8 cellular contexts compared by ENCODE assay signal in genomic region chr9:83978992-83979811, GRCh38. TPM values are rescaled to one million over a fixed set of nuclear protein-coding genes. Genes with fewer than 3 reads are reported as not detected.
DNase-seq lines count a peak whose midpoint lies in the region; ATAC-seq and TF ChIP-seq lines count a peak whose summit lies in the region.

No MANE protein-coding gene starts in this region.

- RAD21 ChIA-PET in HCT116 (lab: Charles Lee; ENCODE audit: low non-redundant PET in 1 of 2, low total read pairs in 2 of 2, uncharacterized antibody in 2 of 2, unreplicated experiment in 2 of 2) = no interaction called here

- H2AFZ ChIP-seq in HCT116 (ENCODE audit: low read depth, low read length, poor library complexity, severe bottlenecking) = no peak overlapping the region

- in situ Hi-C loops in brain microvascular endothelial cell (cut with HindIII; ENCODE audit: low pct_ligation_motif_present, low sequenced_read_pairs) = loop anchor here (25.0 kb wide), 1 partner anchor 183 kb away; no protein-coding TSS in a partner anchor

- H3K4me2 ChIP-seq in HCT116 (ENCODE audit: low read length) = peak overlapping the region; percentile 81

- TF ChIP-seq CTCF in HCT116 (IDR thresholded peaks at IDR 0.05 in 2 of 3, conservative IDR thresholded peaks at IDR 0.05 in 1 of 3; ENCODE audit: borderline replicate concordance in 1 of 3, insufficient read depth in 1 of 3, low read depth in 2 of 3, low read length in 2 of 3) (no peak), VCaP (conservative IDR thresholded peaks at IDR 0.05) (no peak), brain microvascular endothelial cell (IDR thresholded peaks at IDR 0.05; ENCODE audit: low read depth, low read length, missing control alignments) (no peak)

- H3K9me3 ChIP-seq in HCT116 (ENCODE audit: control insufficient read depth in 1 of 2, insufficient read depth in 1 of 2, low read depth in 1 of 2, low read length in 2 of 2) = no peaks in the 10 kb centered on the region
- H3K9me3 ChIP-seq in iPS-18a (ENCODE audit: control insufficient read depth, low read depth, low read length) = no peaks in the 10 kb centered on the region

- peaks cover 4 to 19% of the 10 kb centered on the region in 2 experiments; a peak in 3 of 4 replicates for H3K4me1 ChIP-seq in HCT116 (ENCODE audit: control insufficient read depth in 1 of 2, insufficient read depth in 2 of 2, low read length in 2 of 2)
- H3K4me1 ChIP-seq in iPS-18a (ENCODE audit: control insufficient read depth, low read depth, low read length) = peaks cover 23% of the 10 kb centered on the region

- BruUV-seq in HCT116 (replicated peaks; lab: Mats Ljungman, UMichigan) = TSS peak; percentile 36

- H3K9ac ChIP-seq in HCT116 (ENCODE audit: low read length) = peak overlapping the region; percentile 100
- H3K9ac ChIP-seq in iPS-18a (ENCODE audit: low read length) = peak overlapping the region; percentile 100

- H3K36me3 ChIP-seq in HCT116 (ENCODE audit: control insufficient read depth in 1 of 2, insufficient read depth in 2 of 2, low read length in 2 of 2) = peaks cover 38 to 51% of the 10 kb centered on the region in 2 experiments
- H3K36me3 ChIP-seq in brain microvascular endothelial cell (replicated peaks) = peaks cover 45% of the 10 kb centered on the region
- H3K36me3 ChIP-seq in iPS-18a (ENCODE audit: control insufficient read depth, low read depth, low read length) = peaks cover 49% of the 10 kb centered on the region

- H3K79me2 ChIP-seq in HCT116 (ENCODE audit: insufficient read depth, low read length) = peaks cover 96% of the 10 kb centered on the region

- DNase-seq in DMS53 treated with DMSO at 0.1 percent for 48 hours (lab: John Stamatoyannopoulos, UW; ENCODE audit: unreplicated experiment) (peak; percentile 42), HCT116 (ENCODE audit: low read depth, low spot score) (no peak), NCI-H146 treated with DMSO at 0.1 percent for 48 hours (lab: John Stamatoyannopoulos, UW; ENCODE audit: unreplicated experiment) (peak; percentile 8), brain microvascular endothelial cell (peak; percentile 73), skeletal muscle cell (ENCODE audit: low read depth) (peak; percentile 58)

- H3K9me2 ChIP-seq in HCT116 (ENCODE audit: insufficient read depth) = no peaks in the 10 kb centered on the region

- CTCF ChIA-PET in HCT116 (lab: Charles Lee) = no interaction called here

- peak overlapping the region; percentile 96 for H3K27ac ChIP-seq in HCT116 (ENCODE audit: low read depth, low read length)
- peak overlapping the region; percentile 98 for H3K27ac ChIP-seq in VCaP
- peak overlapping the region; percentile 96 for H3K27ac ChIP-seq in brain microvascular endothelial cell
- peak overlapping the region; percentile 100 for H3K27ac ChIP-seq in iPS-18a (ENCODE audit: low read length)

- no peak for TF ChIP-seq RAD21 in HCT116 (IDR thresholded peaks at IDR 0.05; ENCODE audit: low read depth)

- TF ChIP-seq POLR2A in HCT116 (IDR thresholded peaks at IDR 0.05; ENCODE audit: borderline replicate concordance, extremely low read depth, insufficient read depth, insufficient read length) = no peak

- peaks cover 51% of the 10 kb centered on the region for H4K20me1 ChIP-seq in HCT116 (ENCODE audit: insufficient read depth)

- peak overlapping the region; percentile 77 to 94 for H3K4me3 ChIP-seq in HCT116 (replicated peaks in 1 of 2; ENCODE audit: low read depth in 1 of 2, low read length in 2 of 2)
- peak overlapping the region; percentile 99 for H3K4me3 ChIP-seq in brain microvascular endothelial cell (ENCODE audit: low read depth, low read length)
- H3K4me3 ChIP-seq in iPS-18a (ENCODE audit: low read length) = peak overlapping the region; percentile 98
- H3K4me3 ChIP-seq in skeletal muscle cell (ENCODE audit: low read depth, low read length) = peak overlapping the region; percentile 99

- ATAC-seq in HCT116 (peak; percentile 49), HG02973 (IDR thresholded peaks at IDR 0.05; ENCODE audit: unreplicated experiment) (no peak)

- intact Hi-C loops in HCT116 (cut with micrococcal nuclease) = no loop called here

- POLR2A ChIA-PET in HCT116 (lab: Charles Lee) = interaction anchor here (1.4 to 2.1 kb wide), 5 partner anchors 9 to 299 kb away, joined by 3 to 10 read pairs (median 5); no protein-coding TSS in a partner anchor

- no peaks in the 10 kb centered on the region for H3K27me3 ChIP-seq in HCT116 (ENCODE audit: insufficient read depth, low read length)
- no peaks in the 10 kb centered on the region for H3K27me3 ChIP-seq in brain microvascular endothelial cell (replicated peaks)
- H3K27me3 ChIP-seq in iPS-18a (ENCODE audit: control insufficient read depth, insufficient read depth, low read length) = no peaks in the 10 kb centered on the region

TF ChIP-seq in HCT116, 20 proteins besides CTCF, POLR2A, EP300 and RAD21 (continues in another document):
- TF ChIP-seq POLR2AphosphoS5 (IDR thresholded peaks at IDR 0.05; ENCODE audit: low read depth, low read length) = peak; percentile 79
- TF ChIP-seq EZH2 (IDR thresholded peaks at IDR 0.05) = no peak
- TF ChIP-seq ZNF274 (IDR thresholded peaks at IDR 0.05; ENCODE audit: low read depth, low read length) = no peak
- TF ChIP-seq SP1 (IDR thresholded peaks at IDR 0.05; ENCODE audit: low read depth) = no peak
- TF ChIP-seq SRF (IDR thresholded peaks at IDR 0.05; ENCODE audit: low read depth) = no peak
- TF ChIP-seq EGR1 (IDR thresholded peaks at IDR 0.05; ENCODE audit: low read depth) = 0 out of 2 replicates have a peak, but pooled peaks have one; percentile 6
- no peak for TF ChIP-seq ZFX (IDR thresholded peaks at IDR 0.05)
- no peak for TF ChIP-seq CEBPB (IDR thresholded peaks at IDR 0.05; ENCODE audit: low read depth)
- TF ChIP-seq CBX3 (IDR thresholded peaks at IDR 0.05; ENCODE audit: low read depth) = no peak
- TF ChIP-seq MAX (IDR thresholded peaks at IDR 0.05) = peak; percentile 86
- TF ChIP-seq EZH2phosphoT487 (IDR thresholded peaks at IDR 0.05; ENCODE audit: borderline replicate concordance) = no peak
- TF ChIP-seq YY1 (IDR thresholded peaks at IDR 0.05; ENCODE audit: extremely low read depth, insufficient replicate concordance, low read depth, low read length) = peak; percentile 92
- TF ChIP-seq FOSL1 (IDR thresholded peaks at IDR 0.05; ENCODE audit: low read depth) = no peak
- no peak for TF ChIP-seq SIN3A (IDR thresholded peaks at IDR 0.05; ENCODE audit: low read depth)
- TF ChIP-seq TCF7L2 (IDR thresholded peaks at IDR 0.05; ENCODE audit: borderline replicate concordance, extremely low read depth, insufficient read depth, insufficient read length) = peak; percentile 81
- TF ChIP-seq, protein P1, sequence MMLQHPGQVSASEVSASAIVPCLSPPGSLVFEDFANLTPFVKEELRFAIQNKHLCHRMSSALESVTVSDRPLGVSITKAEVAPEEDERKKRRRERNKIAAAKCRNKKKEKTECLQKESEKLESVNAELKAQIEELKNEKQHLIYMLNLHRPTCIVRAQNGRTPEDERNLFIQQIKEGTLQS (IDR thresholded peaks at IDR 0.05) = no peak
- no peak for TF ChIP-seq ELF1 (IDR thresholded peaks at IDR 0.05; ENCODE audit: borderline replicate concordance, low read depth)
- TF ChIP-seq, protein P2, sequence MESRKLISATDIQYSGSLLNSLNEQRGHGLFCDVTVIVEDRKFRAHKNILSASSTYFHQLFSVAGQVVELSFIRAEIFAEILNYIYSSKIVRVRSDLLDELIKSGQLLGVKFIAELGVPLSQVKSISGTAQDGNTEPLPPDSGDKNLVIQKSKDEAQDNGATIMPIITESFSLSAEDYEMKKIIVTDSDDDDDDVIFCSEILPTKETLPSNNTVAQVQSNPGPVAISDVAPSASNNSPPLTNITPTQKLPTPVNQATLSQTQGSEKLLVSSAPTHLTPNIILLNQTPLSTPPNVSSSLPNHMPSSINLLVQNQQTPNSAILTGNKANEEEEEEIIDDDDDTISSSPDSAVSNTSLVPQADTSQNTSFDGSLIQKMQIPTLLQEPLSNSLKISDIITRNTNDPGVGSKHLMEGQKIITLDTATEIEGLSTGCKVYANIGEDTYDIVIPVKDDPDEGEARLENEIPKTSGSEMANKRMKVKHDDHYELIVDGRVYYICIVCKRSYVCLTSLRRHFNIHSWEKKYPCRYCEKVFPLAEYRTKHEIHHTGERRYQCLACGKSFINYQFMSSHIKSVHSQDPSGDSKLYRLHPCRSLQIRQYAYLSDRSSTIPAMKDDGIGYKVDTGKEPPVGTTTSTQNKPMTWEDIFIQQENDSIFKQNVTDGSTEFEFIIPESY (IDR thresholded peaks at IDR 0.05; ENCODE audit: extremely low read depth, insufficient replicate concordance, low read length) = no peak

RNA-seq across cellular contexts. Expression of gene HNRNPK, which starts 0.8 kb away (rescaled TPM):
- total RNA-seq in HCT116 (2021; ENCODE audit: unreplicated experiment) = 624 TPM
- polyA plus RNA-seq in HCT116 (2012) = 345 and 465 TPM in 2 replicates

RNA-seq across cellular contexts. Expression of gene RMI1, which starts 1.4 kb away (rescaled TPM):
- 26.8 TPM for total RNA-seq in HCT116 (2021; ENCODE audit: unreplicated experiment)
- 5.7 and 8.4 TPM in 2 replicates for polyA plus RNA-seq in HCT116 (2012)

RNA-seq across cellular contexts. Expression of gene KIF27, which starts 58.0 kb away (rescaled TPM):
- total RNA-seq in HCT116 (2021; ENCODE audit: unreplicated experiment) = 4.3 TPM
- 0.79 and 0.91 TPM in 2 replicates for polyA plus RNA-seq in HCT116 (2012)
